In genomic region chr2:65604246-65604645, GRCh38 we compare ENCODE assay signal across 18 cellular contexts.
DNase-seq lines count a peak whose midpoint lies in the region; ATAC-seq and TF ChIP-seq lines count a peak whose summit lies in the region.
"Had no signal": no experiment of that assay in that cellular context is flagged by ENCODE, and none has a peak within 500 bp of the region (broad histone marks: within the 10 kb centered on the region; RNA-seq: fewer than 3 reads in every experiment).

No MANE protein-coding gene starts in this region.

- no peaks in the 10 kb centered on the region for H3K9me3 ChIP-seq in DOHH2 (ENCODE audit: control insufficient read depth, insufficient read depth, low read length)
- H3K9me3 ChIP-seq in OCI-LY1 (ENCODE audit: low read length), result no peaks in the 10 kb centered on the region
- no peaks in the 10 kb centered on the region for H3K9me3 ChIP-seq in upper lobe of left lung
- H3K9me3 ChIP-seq: gastrocnemius medialis had no signal

- ATAC-seq in naive B cell (ENCODE audit: low read depth in 2 of 2) (no peak), upper lobe of left lung (ENCODE audit: low FRiP score in 2 of 2) (no peak)
- ATAC-seq: gastrocnemius medialis; naive thymus-derived CD8-positive, alpha-beta T cell; sciatic nerve; stimulated activated naive CD8-positive, alpha-beta T cell treated with anti-CD3 and anti-CD28 coated beads, Interleukin-15, Interleukin-2, amounts not matched to agents 100 U/mL and 50 U/mL, for 24 hours had no signal

- H3K9me3 Mint-ChIP-seq in naive B cell (peaks cover 0 to 6% (median 1%) of the 10 kb centered on the region in 7 donors), chondrocyte (ENCODE audit: low read depth) (no peaks in the 10 kb centered on the region)
- H3K9me3 Mint-ChIP-seq: CD4-positive, CD25-positive, alpha-beta regulatory T cell; naive thymus-derived CD8-positive, alpha-beta T cell; T-helper 1 cell treated with Interleukin-12 subunit alpha and Interleukin-12 subunit beta and Interleukin-4 antibody, amounts not matched to agents 30 μg/mL and 1 μg/mL, for 36 hours had no signal

- WGBS in upper lobe of left lung, 2 donors, result 93 to 95% methylated on average over 4 of the region's 4 CpGs

- H2AFZ ChIP-seq in OCI-LY1 (ENCODE audit: low read length), result no peak overlapping the region

- no peak for TF ChIP-seq POLR2A in upper lobe of left lung (IDR thresholded peaks at IDR 0.05)

- H3K4me1 ChIP-seq in DOHH2 (ENCODE audit: control insufficient read depth, low read length) (peaks cover 73% of the 10 kb centered on the region), OCI-LY1 (ENCODE audit: insufficient read depth, low read length, severe bottlenecking) (peaks cover 66% of the 10 kb centered on the region), upper lobe of left lung (no peaks in the 10 kb centered on the region)
- H3K4me1 ChIP-seq: gastrocnemius medialis had no signal

- H3K79me2 ChIP-seq in DOHH2 (ENCODE audit: control insufficient read depth, low read length) (no peaks in the 10 kb centered on the region), OCI-LY1 (ENCODE audit: insufficient read depth, low read length) (no peaks in the 10 kb centered on the region)

- no peak for TF ChIP-seq EP300 in upper lobe of left lung (IDR thresholded peaks at IDR 0.05)

- H3K9me2 ChIP-seq in DOHH2 (replicated peaks; ENCODE audit: control insufficient read depth, low read length) (no peaks in the 10 kb centered on the region), OCI-LY1 (ENCODE audit: low read depth, low read length) (no peaks in the 10 kb centered on the region)

- DNase-seq in choroid plexus epithelial cell (ENCODE audit: low read depth), result peak; percentile 47
- DNase-seq in naive B cell, result no peak
- no peak for DNase-seq in upper lobe of left lung
- DNase-seq in germinal center (ENCODE audit: low spot score), result no peak
- no peak for DNase-seq in chondrocyte (ENCODE audit: low spot score)
- no peak for DNase-seq in AML-193 (lab: John Stamatoyannopoulos, UW)
- DNase-seq: aorta; CD4-positive, CD25-positive, alpha-beta regulatory T cell; gastrocnemius medialis; kidney; naive thymus-derived CD8-positive, alpha-beta T cell; NCI-H1048; NCI-H446 treated with DMSO at 0.1 percent for 48 hours; stimulated activated naive CD8-positive, alpha-beta T cell treated with anti-CD3 and anti-CD28 coated beads, Interleukin-15, Interleukin-2, amounts not matched to agents 100 U/mL and 50 U/mL, for 24 hours had no signal

- peak overlapping the region in 6 of 8 donors; percentile 22 to 83 (median 66) for H3K4me3 Mint-ChIP-seq in naive B cell
- no peak overlapping the region for H3K4me3 Mint-ChIP-seq in chondrocyte (ENCODE audit: unreplicated experiment)
- H3K4me3 Mint-ChIP-seq: CD4-positive, CD25-positive, alpha-beta regulatory T cell; naive thymus-derived CD8-positive, alpha-beta T cell; T-helper 1 cell treated with Interleukin-12 subunit alpha and Interleukin-12 subunit beta and Interleukin-4 antibody, amounts not matched to agents 30 μg/mL and 1 μg/mL, for 36 hours had no signal

- H3K4me2 ChIP-seq in DOHH2 (ENCODE audit: low read length) (peak overlapping the region; percentile 65; the same call in 1 of the 2 replicates), OCI-LY1 (ENCODE audit: low read length) (no peak overlapping the region; the same call in 1 of the 2 replicates)

- H3K36me3 Mint-ChIP-seq in naive B cell, result no peaks in the 10 kb centered on the region
- H3K36me3 Mint-ChIP-seq in chondrocyte (ENCODE audit: low read depth), result no peaks in the 10 kb centered on the region
- H3K36me3 Mint-ChIP-seq: CD4-positive, CD25-positive, alpha-beta regulatory T cell; naive thymus-derived CD8-positive, alpha-beta T cell had no signal

- H3K4me3 ChIP-seq in DOHH2 (ENCODE audit: low read length), result no peak overlapping the region
- H3K4me3 ChIP-seq in OCI-LY1 (ENCODE audit: low read depth, low read length, poor library complexity, severe bottlenecking), result no peak overlapping the region
- no peak overlapping the region for H3K4me3 ChIP-seq in choroid plexus epithelial cell (ENCODE audit: low read depth, low read length)
- H3K4me3 ChIP-seq in upper lobe of left lung, result no peak overlapping the region
- H3K4me3 ChIP-seq: gastrocnemius medialis had no signal

- H3K4me1 Mint-ChIP-seq in naive B cell, result peaks cover 57 to 78% (median 65%) of the 10 kb centered on the region in 3 donors
- H3K4me1 Mint-ChIP-seq in chondrocyte (ENCODE audit: low read depth), result peaks cover 39% of the 10 kb centered on the region

- no peak for TF ChIP-seq CTCF in DOHH2 (IDR thresholded peaks at IDR 0.05; ENCODE audit: low read depth, low read length, poor library complexity, severe bottlenecking)
- TF ChIP-seq CTCF in OCI-LY1 (IDR thresholded peaks at IDR 0.05; ENCODE audit: low read length), result no peak
- TF ChIP-seq CTCF in choroid plexus epithelial cell (conservative IDR thresholded peaks at IDR 0.05; ENCODE audit: low read depth, low read length), result no peak
- no peak for TF ChIP-seq CTCF in upper lobe of left lung (IDR thresholded peaks at IDR 0.05)
- TF ChIP-seq CTCF in chondrocyte (IDR thresholded peaks at IDR 0.05), result no peak

- H3K36me3 ChIP-seq in DOHH2 (ENCODE audit: control insufficient read depth, low read length), result peaks cover 5% of the 10 kb centered on the region; the same call in 1 of the 2 replicates
- H3K36me3 ChIP-seq in OCI-LY1 (ENCODE audit: insufficient read depth, low read length), result no peaks in the 10 kb centered on the region
- H3K36me3 ChIP-seq in upper lobe of left lung, result no peaks in the 10 kb centered on the region
- H3K36me3 ChIP-seq: gastrocnemius medialis had no signal

- H3F3A ChIP-seq in DOHH2 (ENCODE audit: control insufficient read depth, insufficient read depth), result peaks cover 23% of the 10 kb centered on the region
- peaks cover 2% of the 10 kb centered on the region; the same call in 1 of the 2 replicates for H3F3A ChIP-seq in OCI-LY1 (ENCODE audit: insufficient read depth, low read length)

- no peaks in the 10 kb centered on the region for H3K27me3 ChIP-seq in DOHH2 (ENCODE audit: control insufficient read depth, low read length)
- H3K27me3 ChIP-seq in OCI-LY1 (ENCODE audit: insufficient read depth, low read length), result no peaks in the 10 kb centered on the region
- no peaks in the 10 kb centered on the region for H3K27me3 ChIP-seq in upper lobe of left lung
- H3K27me3 ChIP-seq: gastrocnemius medialis had no signal

- H3K27me3 Mint-ChIP-seq in naive B cell (no peaks in the 10 kb centered on the region), chondrocyte (ENCODE audit: low read depth) (peaks cover 8% of the 10 kb centered on the region)

- H3K9ac ChIP-seq in OCI-LY1 (ENCODE audit: low read length), result no peak overlapping the region

- H3K27ac ChIP-seq in DOHH2 (ENCODE audit: low read depth, low read length) (peak overlapping the region; percentile 94), OCI-LY1 (ENCODE audit: low read depth, low read length, poor library complexity, severe bottlenecking) (peak overlapping the region; percentile 96), upper lobe of left lung (no peak overlapping the region)
- H3K27ac ChIP-seq: gastrocnemius medialis had no signal

- H3K27ac Mint-ChIP-seq in naive B cell (peak overlapping the region; percentile 47 to 88 (median 55)), chondrocyte (ENCODE audit: unreplicated experiment) (no peak overlapping the region)
- H3K27ac Mint-ChIP-seq: CD4-positive, CD25-positive, alpha-beta regulatory T cell; naive thymus-derived CD8-positive, alpha-beta T cell; T-helper 1 cell treated with Interleukin-12 subunit alpha and Interleukin-12 subunit beta and Interleukin-4 antibody, amounts not matched to agents 30 μg/mL and 1 μg/mL, for 36 hours had no signal

- H4K20me1 ChIP-seq in DOHH2 (ENCODE audit: control insufficient read depth, insufficient read depth, low read depth, low read length) (no peaks in the 10 kb centered on the region), OCI-LY1 (ENCODE audit: insufficient read depth, low read length) (no peaks in the 10 kb centered on the region)

Comparison
In these comparisons a context has a peak if more than half of its experiments do, and no peak if none do; other contexts are left out.
1. H3K27ac ChIP-seq: peak in DOHH2 (single experiment) and OCI-LY1 (single experiment); none in upper lobe of left lung (0 of 4).